In the genomic region with DNA sequence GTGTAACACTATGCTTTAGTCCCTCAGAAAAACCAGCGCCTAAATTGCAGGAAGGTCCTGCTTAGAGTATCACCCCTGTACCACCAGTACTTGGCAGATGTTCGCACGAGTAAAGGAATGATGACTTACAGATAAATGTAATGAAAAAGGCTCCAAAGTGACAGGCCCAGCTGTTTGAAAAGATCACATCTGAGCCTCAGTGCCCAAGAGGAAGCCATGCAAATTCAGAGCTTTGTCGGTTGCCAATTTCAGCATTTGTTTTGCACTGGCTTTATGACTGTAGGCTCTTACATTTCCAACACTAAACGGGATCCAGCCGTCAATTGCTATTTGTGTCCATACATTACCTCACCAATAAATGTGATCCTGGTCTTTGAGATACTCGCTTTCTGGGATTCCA, we compare ENCODE assay signal across 31 cellular contexts.
"Had no signal": no experiment of that assay in that cellular context is flagged by ENCODE, and none has a peak within 500 bp of the region (broad histone marks: within the 10 kb centered on the region; RNA-seq: fewer than 3 reads in every experiment).

No MANE protein-coding gene starts in this region.

- ATAC-seq: left colon; left lung; lower lobe of right lung; naive thymus-derived CD8-positive, alpha-beta T cell; pancreas; right cardiac atrium; sciatic nerve; stimulated activated effector memory CD8-positive, alpha-beta T cell treated with anti-CD3 and anti-CD28 coated beads, Interleukin-12 subunit alpha, Interleukin-12 subunit beta, amount 100 ng/mL, for 72 hours; upper lobe of right lung had no signal

- H3K27me3 ChIP-seq: left lung, pancreas, suprapubic skin, tibial artery, upper lobe of right lung had no signal

- H3K4me1 Mint-ChIP-seq: immature natural killer cell; naive thymus-derived CD8-positive, alpha-beta T cell; nephron; neural crest cell; stimulated activated effector memory CD8-positive, alpha-beta T cell treated with anti-CD3 and anti-CD28 coated beads, Interleukin-12 subunit alpha, Interleukin-12 subunit beta, amount 100 ng/mL, for 72 hours had no signal

- H3K36me3 ChIP-seq: left lung, lower lobe of right lung, pancreas, prostate gland, suprapubic skin, thoracic aorta, tibial artery, upper lobe of right lung had no signal

- H3K36me3 Mint-ChIP-seq: immature natural killer cell; naive thymus-derived CD8-positive, alpha-beta T cell; stimulated activated effector memory CD8-positive, alpha-beta T cell treated with anti-CD3 and anti-CD28 coated beads, Interleukin-12 subunit alpha, Interleukin-12 subunit beta, amount 100 ng/mL, for 72 hours had no signal

- H3K27ac Mint-ChIP-seq: immature natural killer cell; nephron; stimulated activated effector memory CD8-positive, alpha-beta T cell treated with anti-CD3 and anti-CD28 coated beads, Interleukin-12 subunit alpha, Interleukin-12 subunit beta, amount 100 ng/mL, for 72 hours; stimulated activated naive CD8-positive, alpha-beta T cell treated with anti-CD3 and anti-CD28 coated beads, Interleukin-15, Interleukin-2, amounts not matched to agents 100 ng/mL and 50 ng/mL, for 24 hours had no signal

- H3K9me3 Mint-ChIP-seq: naive thymus-derived CD8-positive, alpha-beta T cell; nephron; neural crest cell; stimulated activated effector memory CD8-positive, alpha-beta T cell treated with anti-CD3 and anti-CD28 coated beads, Interleukin-12 subunit alpha, Interleukin-12 subunit beta, amount 100 ng/mL, for 72 hours; stimulated activated naive CD8-positive, alpha-beta T cell treated with anti-CD3 and anti-CD28 coated beads, Interleukin-15, Interleukin-2, amounts not matched to agents 100 ng/mL and 50 ng/mL, for 24 hours had no signal

- H3K4me3 Mint-ChIP-seq: immature natural killer cell; naive thymus-derived CD8-positive, alpha-beta T cell; nephron; neural crest cell; stimulated activated effector memory CD8-positive, alpha-beta T cell treated with anti-CD3 and anti-CD28 coated beads, Interleukin-12 subunit alpha, Interleukin-12 subunit beta, amount 100 ng/mL, for 72 hours; stimulated activated naive CD8-positive, alpha-beta T cell treated with anti-CD3 and anti-CD28 coated beads, Interleukin-15, Interleukin-2, amounts not matched to agents 100 ng/mL and 50 ng/mL, for 24 hours had no signal

- H3K4me3 ChIP-seq: left lung, lower lobe of right lung, pancreas, prostate gland, skin epidermis, suprapubic skin, thoracic aorta, tibial artery, upper lobe of right lung had no signal

- H3K4me1 ChIP-seq: left lung, lower lobe of right lung, pancreas, prostate gland, suprapubic skin, tibial artery, upper lobe of right lung had no signal

- DNase-seq: hypothalamus; immature natural killer cell; kidney; left colon; left lung; lower lobe of right lung; mammary epithelial cell; mesenchymal stem cell; naive thymus-derived CD8-positive, alpha-beta T cell; nucleus accumbens; pancreas; posterior cingulate gyrus; retina; right cardiac atrium; stimulated activated CD4-positive, alpha-beta T cell treated with anti-CD3 and anti-CD28 coated beads, Interleukin-12 subunit alpha, Interleukin-12 subunit beta, amount 100 ng/mL, for 4 hours; stimulated activated CD4-positive, alpha-beta T cell treated with anti-CD3 and anti-CD28 coated beads, Interleukin-15, amount 100 ng/mL, for 24 hours; stimulated activated CD4-positive, alpha-beta T cell treated with anti-CD3 and anti-CD28 coated beads, Interleukin-2, amount 100 ng/mL, for 24 hours; stimulated activated CD4-positive, alpha-beta T cell treated with anti-CD3 and anti-CD28 coated beads, Interleukin-4, amount 100 ng/mL, for 24 hours; stimulated activated naive CD4-positive, alpha-beta T cell; tibial artery; trophoblast cell; upper lobe of right lung had no signal

- H3K27ac ChIP-seq: left lung, lower lobe of right lung, pancreas, prostate gland, skin epidermis, suprapubic skin, thoracic aorta, tibial artery, upper lobe of right lung had no signal

- H3K9me3 ChIP-seq: left lung, lower lobe of right lung, pancreas, prostate gland, suprapubic skin, thoracic aorta, tibial artery, upper lobe of right lung had no signal
